Comparison of ENCODE assay signal across 25 cellular contexts in the genomic region with DNA sequence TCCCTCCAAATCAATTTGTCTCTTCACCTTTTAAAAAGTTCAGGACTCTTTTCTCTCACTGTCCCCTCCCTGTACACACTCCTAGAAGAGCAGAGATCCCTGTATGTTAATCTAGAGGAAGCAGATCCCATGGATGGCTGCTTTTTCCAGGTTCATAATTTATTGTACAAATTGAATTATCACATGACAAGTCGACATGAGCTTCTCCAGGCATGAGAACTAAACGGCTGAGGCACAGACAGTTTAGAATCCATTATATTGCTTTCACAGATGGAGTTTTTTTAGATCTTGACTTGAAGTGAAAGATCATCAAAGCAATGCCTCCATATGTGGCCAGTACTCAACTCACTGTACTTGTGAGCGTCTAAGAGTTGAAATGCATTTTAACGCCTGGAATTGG. TPM values are rescaled to one million over a fixed set of nuclear protein-coding genes. Genes with fewer than 3 reads are reported as not detected.
DNase-seq lines count a peak whose midpoint lies in the region; ATAC-seq and TF ChIP-seq lines count a peak whose summit lies in the region.
"Had no signal": no experiment of that assay in that cellular context is flagged by ENCODE, and none has a peak within 500 bp of the region (broad histone marks: within the 10 kb centered on the region; RNA-seq: fewer than 3 reads in every experiment).

No MANE protein-coding gene starts in this region.

- H3K27me3 ChIP-seq in gastroesophageal sphincter = no peaks in the 10 kb centered on the region

- no peaks in the 10 kb centered on the region for H3K36me3 Mint-ChIP-seq in activated CD8-positive, alpha-beta T cell treated with anti-CD3 and anti-CD28 coated beads, Interleukin-2, amount 10 ng/mL, durations not matched to agents 7 days and 5 days (ENCODE audit: low read depth)
- H3K36me3 Mint-ChIP-seq in activated CD8-positive, alpha-beta T cell treated with anti-CD3 and anti-CD28 coated beads for 36 hours (ENCODE audit: low read depth) = no peaks in the 10 kb centered on the region
- peaks cover 8% of the 10 kb centered on the region for H3K36me3 Mint-ChIP-seq in stimulated activated effector memory CD8-positive, alpha-beta T cell treated with anti-CD3 and anti-CD28 coated beads, Interleukin-12 subunit alpha, Interleukin-12 subunit beta, amount 100 ng/mL, for 72 hours
- H3K36me3 Mint-ChIP-seq: activated naive CD4-positive, alpha-beta T cell treated with anti-CD3 and anti-CD28 coated beads, Interleukin-2, amount 10 ng/mL, durations not matched to agents 7 days and 5 days; type B pancreatic cell had no signal

- no peaks in the 10 kb centered on the region for H3K9me3 ChIP-seq in gastroesophageal sphincter
- H3K9me3 ChIP-seq: A549, prostate gland had no signal

- no peak for ATAC-seq in activated CD8-positive, alpha-beta T cell treated with anti-CD3 and anti-CD28 coated beads, Interleukin-2, amount 10 ng/mL, durations not matched to agents 7 days and 5 days
- no peak for ATAC-seq in activated CD8-positive, alpha-beta T cell treated with anti-CD3 and anti-CD28 coated beads for 36 hours
- ATAC-seq in SK-N-SH treated with all-trans-retinoic acid at 6 μM for 48 hours (peak; percentile 62), gastroesophageal sphincter (no peak)
- no peak for ATAC-seq in stimulated activated effector memory CD8-positive, alpha-beta T cell treated with anti-CD3 and anti-CD28 coated beads, Interleukin-12 subunit alpha, Interleukin-12 subunit beta, amount 100 ng/mL, for 72 hours
- ATAC-seq: A549, left ventricle myocardium superior had no signal

- no peak overlapping the region for H3K4me3 ChIP-seq in gastroesophageal sphincter
- H3K4me3 ChIP-seq: A549, prostate gland had no signal

- no peak overlapping the region for H3K4me3 Mint-ChIP-seq in activated CD8-positive, alpha-beta T cell treated with anti-CD3 and anti-CD28 coated beads, Interleukin-2, amount 10 ng/mL, durations not matched to agents 7 days and 5 days
- no peak overlapping the region for H3K4me3 Mint-ChIP-seq in activated CD8-positive, alpha-beta T cell treated with anti-CD3 and anti-CD28 coated beads for 36 hours
- no peak overlapping the region for H3K4me3 Mint-ChIP-seq in stimulated activated effector memory CD8-positive, alpha-beta T cell treated with anti-CD3 and anti-CD28 coated beads, Interleukin-12 subunit alpha, Interleukin-12 subunit beta, amount 100 ng/mL, for 72 hours
- H3K4me3 Mint-ChIP-seq: activated naive CD4-positive, alpha-beta T cell treated with anti-CD3 and anti-CD28 coated beads, Interleukin-2, amount 10 ng/mL, durations not matched to agents 7 days and 5 days; type B pancreatic cell had no signal

- TF ChIP-seq CTCF in activated CD8-positive, alpha-beta T cell treated with anti-CD3 and anti-CD28 coated beads for 36 hours (IDR thresholded peaks at IDR 0.05) = no peak
- no peak for TF ChIP-seq CTCF in gastroesophageal sphincter (IDR thresholded peaks at IDR 0.05)

- TF ChIP-seq EP300 in gastroesophageal sphincter (IDR thresholded peaks at IDR 0.05) = no peak

- peaks cover 0 to 8% of the 10 kb centered on the region in 2 donors for H3K36me3 ChIP-seq in gastroesophageal sphincter
- H3K36me3 ChIP-seq: prostate gland had no signal

- DNase-seq in activated CD8-positive, alpha-beta T cell treated with anti-CD3 and anti-CD28 coated beads, Interleukin-2, amount 10 ng/mL, durations not matched to agents 7 days and 5 days = no peak
- DNase-seq in activated CD8-positive, alpha-beta T cell treated with anti-CD3 and anti-CD28 coated beads for 36 hours = no peak
- no peak for DNase-seq in stimulated activated effector memory CD8-positive, alpha-beta T cell treated with anti-CD3 and anti-CD28 coated beads, Interleukin-12 subunit alpha, Interleukin-12 subunit beta, amount 100 ng/mL, for 72 hours (ENCODE audit: low spot score in 2 of 2)
- no peak for DNase-seq in HUDEP-2 (lab: John Stamatoyannopoulos, UW; ENCODE audit: unreplicated experiment in 76 of 76)
- DNase-seq in HCEC 1CT = no peak
- DNase-seq in anterior cingulate cortex (lab: John Stamatoyannopoulos, UW) = no peak
- DNase-seq: activated CD8-positive, alpha-beta memory T cell treated with anti-CD3 and anti-CD28 coated beads for 24 hours; activated naive CD4-positive, alpha-beta T cell treated with anti-CD3 and anti-CD28 coated beads, Interleukin-2, amount 10 ng/mL, durations not matched to agents 7 days and 5 days; activated T-cell treated with anti-CD3 and anti-CD28 coated beads, Interleukin-2, amount 50 U/mL, for 48 hours; amniotic stem cell; hypothalamus; left ventricle myocardium superior; NCI-H1092 treated with DMSO at 0.1 percent for 48 hours; NCI-H2029; NCI-H345; NCI-H748 treated with DMSO at 0.1 percent for 48 hours; stimulated activated CD8-positive, alpha-beta memory T cell treated with anti-CD3 and anti-CD28 coated beads, Interleukin-4, amount 100 ng/mL, for 48 hours; T1000 had no signal

- H3K4me1 Mint-ChIP-seq in activated CD8-positive, alpha-beta T cell treated with anti-CD3 and anti-CD28 coated beads, Interleukin-2, amount 10 ng/mL, durations not matched to agents 7 days and 5 days (ENCODE audit: low read depth) = peaks cover 44% of the 10 kb centered on the region
- H3K4me1 Mint-ChIP-seq in activated CD8-positive, alpha-beta T cell treated with anti-CD3 and anti-CD28 coated beads for 36 hours (ENCODE audit: low read depth) = peaks cover 33% of the 10 kb centered on the region
- peaks cover 51% of the 10 kb centered on the region for H3K4me1 Mint-ChIP-seq in stimulated activated effector memory CD8-positive, alpha-beta T cell treated with anti-CD3 and anti-CD28 coated beads, Interleukin-12 subunit alpha, Interleukin-12 subunit beta, amount 100 ng/mL, for 72 hours

- POLR2A ChIA-PET in activated CD8-positive, alpha-beta T cell treated with anti-CD3 and anti-CD28 coated beads, Interleukin-2, amount 10 ng/mL, durations not matched to agents 7 days and 5 days (lab: Charles Lee) = no interaction called here
- POLR2A ChIA-PET in activated CD8-positive, alpha-beta T cell treated with anti-CD3 and anti-CD28 coated beads for 36 hours (lab: Charles Lee) = no interaction called here

- peak overlapping the region in 3 of 4 donors; percentile 15 to 73 (median 70) for H3K27ac ChIP-seq in gastroesophageal sphincter
- H3K27ac ChIP-seq: HL-60, prostate gland, RWPE1 had no signal

- WGBS in gastroesophageal sphincter (ENCODE audit: low coverage in 1 of 2), 2 donors = 28 to 77% methylated on average over 2 to 4 of the region's 4 CpGs

- no peak for TF ChIP-seq POLR2A in gastroesophageal sphincter (IDR thresholded peaks at IDR 0.05)

- CTCF ChIA-PET in activated CD8-positive, alpha-beta T cell treated with anti-CD3 and anti-CD28 coated beads, Interleukin-2, amount 10 ng/mL, durations not matched to agents 7 days and 5 days (lab: Charles Lee) = interaction anchor here (1.0 to 2.5 kb wide), 4 partner anchors 12 to 51 kb away, joined by 3 to 8 read pairs (median 4); partner anchors contain the start of gene RGS9
- CTCF ChIA-PET in activated CD8-positive, alpha-beta T cell treated with anti-CD3 and anti-CD28 coated beads for 36 hours (lab: Charles Lee) = interaction anchor here (0.7 to 0.9 kb wide), 2 partner anchors 13 to 15 kb away, joined by 3 to 5 read pairs; no protein-coding TSS in a partner anchor

- H3K27ac Mint-ChIP-seq in activated CD8-positive, alpha-beta T cell treated with anti-CD3 and anti-CD28 coated beads, Interleukin-2, amount 10 ng/mL, durations not matched to agents 7 days and 5 days = peak overlapping the region; percentile 5
- H3K27ac Mint-ChIP-seq in activated CD8-positive, alpha-beta T cell treated with anti-CD3 and anti-CD28 coated beads for 36 hours = no peak overlapping the region
- peak overlapping the region; percentile 76 for H3K27ac Mint-ChIP-seq in stimulated activated effector memory CD8-positive, alpha-beta T cell treated with anti-CD3 and anti-CD28 coated beads, Interleukin-12 subunit alpha, Interleukin-12 subunit beta, amount 100 ng/mL, for 72 hours
- H3K27ac Mint-ChIP-seq: activated naive CD4-positive, alpha-beta T cell treated with anti-CD3 and anti-CD28 coated beads, Interleukin-2, amount 10 ng/mL, durations not matched to agents 7 days and 5 days; type B pancreatic cell had no signal

- intact Hi-C loops in activated CD8-positive, alpha-beta T cell treated with anti-CD3 and anti-CD28 coated beads for 36 hours (cut with micrococcal nuclease) = no loop called here

- H3K27me3 Mint-ChIP-seq in activated CD8-positive, alpha-beta T cell treated with anti-CD3 and anti-CD28 coated beads, Interleukin-2, amount 10 ng/mL, durations not matched to agents 7 days and 5 days (ENCODE audit: low read depth) = no peaks in the 10 kb centered on the region
- peaks cover 6% of the 10 kb centered on the region for H3K27me3 Mint-ChIP-seq in activated CD8-positive, alpha-beta T cell treated with anti-CD3 and anti-CD28 coated beads for 36 hours

- peaks cover 0 to 25% (median 11%) of the 10 kb centered on the region in 3 donors for H3K4me1 ChIP-seq in gastroesophageal sphincter
- H3K4me1 ChIP-seq: prostate gland had no signal

- no peaks in the 10 kb centered on the region for H3K9me3 Mint-ChIP-seq in activated CD8-positive, alpha-beta T cell treated with anti-CD3 and anti-CD28 coated beads, Interleukin-2, amount 10 ng/mL, durations not matched to agents 7 days and 5 days (ENCODE audit: insufficient read depth)
- no peaks in the 10 kb centered on the region for H3K9me3 Mint-ChIP-seq in activated CD8-positive, alpha-beta T cell treated with anti-CD3 and anti-CD28 coated beads for 36 hours
- no peaks in the 10 kb centered on the region for H3K9me3 Mint-ChIP-seq in stimulated activated effector memory CD8-positive, alpha-beta T cell treated with anti-CD3 and anti-CD28 coated beads, Interleukin-12 subunit alpha, Interleukin-12 subunit beta, amount 100 ng/mL, for 72 hours
- H3K9me3 Mint-ChIP-seq: activated naive CD4-positive, alpha-beta T cell treated with anti-CD3 and anti-CD28 coated beads, Interleukin-2, amount 10 ng/mL, durations not matched to agents 7 days and 5 days; type B pancreatic cell had no signal

TF ChIP-seq in SK-N-SH treated with all-trans-retinoic acid at 6 μM for 48 hours, 23 proteins besides CTCF, POLR2A, EP300 and RAD21 (continues in another document):
- TF ChIP-seq TOX (CRISPR knock-in tag; IDR thresholded peaks at IDR 0.05; ENCODE audit: borderline replicate concordance) = peak; percentile 44; the same call in 1 of the 2 replicates

RNA-seq across cellular contexts. Expression of gene RGS9, which starts 47.9 kb away (rescaled TPM):
- 1 to 10 TPM; 4.8 to 5.7 TPM for total RNA-seq in activated CD8-positive, alpha-beta T cell treated with anti-CD3 and anti-CD28 coated beads, Interleukin-2, amount 10 ng/mL, durations not matched to agents 7 days and 5 days
- total RNA-seq in activated CD8-positive, alpha-beta T cell treated with anti-CD3 and anti-CD28 coated beads for 36 hours = 1 to 10 TPM; 1.3 to 1.9 TPM
- total RNA-seq in gastroesophageal sphincter = 10 to 100 TPM; 17.4 to 43.9 (median 40.8) TPM
